24 cellular contexts compared by ENCODE assay signal in genomic region chr17:7225711-7226331, GRCh38. TPM values are rescaled to one million over a fixed set of nuclear protein-coding genes. Genes with fewer than 3 reads are reported as not detected.
DNase-seq lines count a peak whose midpoint lies in the region; ATAC-seq and TF ChIP-seq lines count a peak whose summit lies in the region.
"Had no signal": no experiment of that assay in that cellular context is flagged by ENCODE, and none has a peak within 500 bp of the region (broad histone marks: within the 10 kb centered on the region; RNA-seq: fewer than 3 reads in every experiment).

No MANE protein-coding gene starts in this region.

- CTCF ChIA-PET in RWPE1 (lab: Yijun Ruan, JAX): no interaction called here

- peak overlapping the region in 1 of 11 experiments; percentile 17; a peak in 1 of 22 replicates for H3K27ac ChIP-seq in BLaER1 treated with 17β-estradiol and CSF1 and Interleukin-3, amounts not matched to agents 10 nM and 100 nM
- H3K27ac ChIP-seq in RWPE1: peak overlapping the region; percentile 99
- peak overlapping the region; percentile 36 for H3K27ac ChIP-seq in psoas muscle
- H3K27ac ChIP-seq: thyroid gland had no signal

- peaks cover 18 to 93% (median 49%) of the 10 kb centered on the region in 11 experiments; a peak in 21 of 22 replicates for H4K20me1 ChIP-seq in BLaER1 treated with 17β-estradiol and CSF1 and Interleukin-3, amounts not matched to agents 10 nM and 100 nM

- H3K4me3 ChIP-seq in BLaER1 treated with 17β-estradiol and CSF1 and Interleukin-3, amounts not matched to agents 10 nM and 100 nM: no peak overlapping the region
- no peak overlapping the region for H3K4me3 ChIP-seq in psoas muscle
- H3K4me3 ChIP-seq: cardiac muscle cell, pancreas, thyroid gland had no signal

- 57 to 77% (median 72%) methylated on average over 13 to 21 of the region's 21 CpGs for WGBS in psoas muscle, 3 donors

- intact Hi-C loops in left cardiac atrium (cut with DNase I): no loop called here
- intact Hi-C loops in psoas muscle (cut with DNase I): no loop called here

- peak overlapping the region in 6 of 11 experiments; percentile 20 to 50 (median 34); a peak in 6 of 22 replicates for H3K9ac ChIP-seq in BLaER1 treated with 17β-estradiol and CSF1 and Interleukin-3, amounts not matched to agents 10 nM and 100 nM

- peaks cover 92 to 100% (median 96%) of the 10 kb centered on the region in 11 experiments for H3K36me3 ChIP-seq in BLaER1 treated with 17β-estradiol and CSF1 and Interleukin-3, amounts not matched to agents 10 nM and 100 nM
- peaks cover 10 to 98% of the 10 kb centered on the region in 2 donors for H3K36me3 ChIP-seq in psoas muscle (ENCODE audit: insufficient read depth in 1 of 2, low read depth in 1 of 2)

- TF ChIP-seq CTCF in RWPE1 (conservative IDR thresholded peaks at IDR 0.05; ENCODE audit: low read depth) (no peak), psoas muscle (IDR thresholded peaks at IDR 0.05) (no peak), GM20000 (IDR thresholded peaks at IDR 0.05; ENCODE audit: extremely low read depth, missing control alignments) (no peak)

- H3K27me3 ChIP-seq in BLaER1 treated with 17β-estradiol and CSF1 and Interleukin-3, amounts not matched to agents 10 nM and 100 nM: no peaks in the 10 kb centered on the region
- no peaks in the 10 kb centered on the region for H3K27me3 ChIP-seq in psoas muscle (ENCODE audit: insufficient read depth in 3 of 3, low read length in 2 of 3)
- H3K27me3 ChIP-seq: cardiac muscle cell, pancreas, thyroid gland had no signal

- ATAC-seq in left cardiac atrium (no peak), psoas muscle (peak in 3 of 4 donors; percentile 9 to 21 (median 18))
- ATAC-seq: activated CD8-positive, alpha-beta T cell treated with anti-CD3 and anti-CD28 coated beads for 36 hours; esophagus mucosa; sciatic nerve had no signal

- POLR2A ChIA-PET in RWPE1 (lab: Yijun Ruan, JAX; ENCODE audit: low non-redundant PET): no interaction called here

- H3K4me1 ChIP-seq in BLaER1 treated with 17β-estradiol and CSF1 and Interleukin-3, amounts not matched to agents 10 nM and 100 nM: peaks cover 8 to 31% (median 23%) of the 10 kb centered on the region in 10 experiments; a peak in 19 of 20 replicates
- H3K4me1 ChIP-seq in psoas muscle: peaks cover 26% of the 10 kb centered on the region

- no peak overlapping the region for H3K4me2 ChIP-seq in BLaER1 treated with 17β-estradiol and CSF1 and Interleukin-3, amounts not matched to agents 10 nM and 100 nM

- DNase-seq in RWPE1 (ENCODE audit: low spot score) (no peak), left cardiac atrium (peak; percentile 26), psoas muscle (peak in 1 of 2 donors; percentile 18), COLO668 (lab: John Stamatoyannopoulos, UW; ENCODE audit: unreplicated experiment) (no peak), GM20000 (ENCODE audit: low spot score) (no peak), amygdala (lab: John Stamatoyannopoulos, UW) (no peak)
- DNase-seq: activated CD8-positive, alpha-beta T cell treated with anti-CD3 and anti-CD28 coated beads for 36 hours; aorta; Caco-2; cortex of kidney; DMS79; foreskin melanocyte; GF-D8; H9; NCI-H1105 treated with DMSO at 0.1 percent for 48 hours; NCI-H2029 treated with DMSO at 0.1 percent for 48 hours; NCI-H226; NCI-H69; thyroid gland had no signal

- no peaks in the 10 kb centered on the region for H3K9me3 ChIP-seq in BLaER1 treated with 17β-estradiol and CSF1 and Interleukin-3, amounts not matched to agents 10 nM and 100 nM (replicated peaks in 1 of 11)
- H3K9me3 ChIP-seq in psoas muscle: no peaks in the 10 kb centered on the region
- H3K9me3 ChIP-seq: Caco-2, pancreas, thyroid gland had no signal

RNA-seq across cellular contexts. Expression of gene ACADVL, which starts 6.1 kb away (rescaled TPM):
- 1,000 to 10,000 TPM in 1 of 2 donors, 100 to 1,000 TPM in 1; 891 to 1,101 TPM for total RNA-seq in left cardiac atrium
- 1,000 to 10,000 TPM in 3 of 4 donors, 100 to 1,000 TPM in 1; 987 to 1,310 (median 1,099) TPM for total RNA-seq in psoas muscle
- 1,000 to 10,000 TPM in 1 of 3 donors, 100 to 1,000 TPM in 2; 538 to 1,030 (median 946) TPM for polyA plus RNA-seq in psoas muscle

RNA-seq across cellular contexts. Expression of gene DLG4, which starts 6.2 kb away (rescaled TPM):
- total RNA-seq in left cardiac atrium (10 to 100 TPM; 21.3 to 22.9 TPM), psoas muscle (1 to 10 TPM; 3.2 to 8.9 (median 5.8) TPM)
- 1 to 10 TPM; 1.5 to 5.8 (median 1.8) TPM for polyA plus RNA-seq in psoas muscle

RNA-seq across cellular contexts. Expression of gene DVL2, which starts 8.5 kb away (rescaled TPM):
- total RNA-seq in left cardiac atrium: 10 to 100 TPM; 22.5 to 23.8 TPM
- 10 to 100 TPM; 11.4 to 19.6 (median 13.8) TPM for total RNA-seq in psoas muscle
- 10 to 100 TPM; 10.0 to 22.1 (median 10.0) TPM for polyA plus RNA-seq in psoas muscle

RNA-seq across cellular contexts. Expression of gene PHF23, which starts 13.4 kb away (rescaled TPM):
- 10 to 100 TPM; 18.5 to 27.5 TPM for total RNA-seq in left cardiac atrium
- 10 to 100 TPM; 20.9 to 28.8 (median 27.7) TPM for total RNA-seq in psoas muscle
- 10 to 100 TPM; 24.0 to 43.3 (median 29.4) TPM for polyA plus RNA-seq in psoas muscle

RNA-seq across cellular contexts. Expression of gene GABARAP, which starts 16.4 kb away (rescaled TPM):
- total RNA-seq in left cardiac atrium (100 to 1,000 TPM; 459 to 475 TPM), psoas muscle (100 to 1,000 TPM; 447 to 492 (median 481) TPM)
- 100 to 1,000 TPM; 344 to 569 (median 510) TPM for polyA plus RNA-seq in psoas muscle

Comparison
In these comparisons a context has a peak if more than half of its experiments do, and no peak if none do; other contexts are left out.
1. ATAC-seq: peak in psoas muscle (3 of 4); none in left cardiac atrium (0 of 2).